In the genomic region with DNA sequence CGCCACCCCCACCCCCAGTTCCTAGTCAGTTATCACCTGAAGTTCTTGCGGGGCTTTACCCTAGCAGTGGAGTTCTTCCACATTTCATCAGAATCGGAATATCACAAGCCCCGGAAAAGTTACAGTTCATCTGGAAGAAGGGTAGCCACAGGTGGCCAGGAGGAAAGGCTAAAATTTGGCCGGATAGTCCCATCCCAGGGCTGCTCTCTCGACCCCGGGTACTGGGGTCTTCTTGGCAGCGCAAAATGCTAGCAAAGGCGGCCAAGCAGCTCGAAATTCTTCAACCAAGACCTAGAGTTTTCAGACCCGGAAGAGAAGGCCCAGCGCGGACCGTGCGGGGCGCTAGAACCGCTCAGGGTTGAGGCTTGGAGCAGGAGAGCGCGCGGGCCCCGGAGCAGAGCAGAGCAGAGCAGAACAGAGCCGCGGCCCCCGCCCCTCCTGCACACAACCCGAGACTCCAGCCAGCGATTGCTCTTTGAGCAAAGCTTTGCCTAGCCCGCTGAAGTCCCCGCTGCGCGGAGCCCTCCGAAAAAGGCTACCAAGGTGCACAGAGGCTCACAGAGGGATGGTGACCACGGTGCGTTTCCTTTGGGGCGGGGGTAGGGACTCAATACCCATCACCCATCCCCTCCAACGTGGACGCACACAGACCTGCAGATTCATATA, we compare ENCODE assay signal across 1 cellular context.
TF ChIP-seq lines count a peak whose summit lies in the region.

No MANE protein-coding gene starts in this region.

TF ChIP-seq in endothelial cell of umbilical vein, 7 proteins besides CTCF, POLR2A, EP300 and RAD21:
- TF ChIP-seq POLR2AphosphoS5 (IDR thresholded peaks at IDR 0.05; ENCODE audit: insufficient read depth, low read depth, low read length) (no peak), EZH2 (IDR thresholded peaks at IDR 0.05; ENCODE audit: borderline replicate concordance, low read depth, low read length, severe bottlenecking) (peak; percentile 54)
